ENCODE assay signal across 11 cellular contexts in the genomic region with DNA sequence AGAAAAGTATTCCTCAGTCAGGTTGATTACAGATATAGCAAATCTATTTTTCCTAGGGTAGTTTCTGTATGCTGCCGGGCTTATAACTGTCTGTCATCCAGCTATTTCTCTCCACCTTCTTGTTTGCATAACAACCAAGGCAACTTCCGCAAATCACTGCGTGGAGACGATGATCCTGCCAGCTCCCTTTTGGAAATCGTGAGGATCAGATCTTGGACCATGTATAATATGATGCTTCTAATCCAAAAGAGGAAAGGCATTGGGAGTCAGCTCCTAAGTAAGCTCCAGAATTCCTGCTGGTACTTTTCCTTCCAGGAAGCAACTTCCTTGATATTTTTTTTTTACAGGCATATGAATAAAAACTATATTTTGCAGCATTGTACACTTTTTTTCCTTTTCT. TPM values are rescaled to one million over a fixed set of nuclear protein-coding genes. Genes with fewer than 3 reads are reported as not detected.
A peak's percentile ranks its signal among the peaks of the same experiment; 100 is the strongest.
DNase-seq lines count a peak whose midpoint lies in the region; ATAC-seq and TF ChIP-seq lines count a peak whose summit lies in the region.
"Had no signal": no experiment of that assay in that cellular context is flagged by ENCODE, and none has a peak within 500 bp of the region (broad histone marks: within the 10 kb centered on the region; RNA-seq: fewer than 3 reads in every experiment).

No MANE protein-coding gene starts in this region.

- 14 to 20% methylated on average over 5 of the region's 5 CpGs for WGBS in heart right ventricle, 2 donors
- 10 to 25% (median 17%) methylated on average over 5 of the region's 5 CpGs for WGBS in psoas muscle, 3 donors

- peak overlapping the region; percentile 71 for H3K9ac ChIP-seq in adipocyte (ENCODE audit: low read length)

- TF ChIP-seq CTCF in heart right ventricle (IDR thresholded peaks at IDR 0.05) (no peak), psoas muscle (IDR thresholded peaks at IDR 0.05) (no peak), CD14-positive monocyte (IDR thresholded peaks at IDR 0.05) (no peak)

- H3K4me3 Mint-ChIP-seq in CD14-positive monocyte = no peak overlapping the region
- H3K4me3 Mint-ChIP-seq: activated CD8-positive, alpha-beta memory T cell treated with anti-CD3 and anti-CD28 coated beads, Interleukin-2, amount 10 ng/mL, durations not matched to agents 7 days and 5 days had no signal

- H3K4me3 ChIP-seq in adipocyte (ENCODE audit: low read length) (peak overlapping the region; percentile 81), heart right ventricle (peak overlapping the region in 9 of 10 donors; percentile 14 to 55 (median 48)), psoas muscle (peak overlapping the region; percentile 44)

- intact Hi-C loops in heart right ventricle (cut with DNase I) (loop anchor here in 8 of 10 donors (1.0 to 10.0 kb wide), 9 partner anchors 106 to 249 kb away; no protein-coding TSS in a partner anchor), psoas muscle (cut with DNase I) (loop anchor here (1.0 to 5.0 kb wide), 2 partner anchors 190 to 191 kb away; no protein-coding TSS in a partner anchor), CD14-positive monocyte (cut with micrococcal nuclease) (no loop called here)

- DNase-seq in DMS153 treated with DMSO at 0.1 percent for 48 hours (lab: John Stamatoyannopoulos, UW; ENCODE audit: unreplicated experiment) (peak; percentile 70), adipocyte (ENCODE audit: low read depth) (no peak), heart right ventricle (peak in 1 of 2 donors; percentile 9), psoas muscle (no peak), T-helper 2 cell (no peak), NCI-H226 (no peak), CD14-positive monocyte (ENCODE audit: low spot score) (no peak)
- DNase-seq: activated CD8-positive, alpha-beta memory T cell treated with anti-CD3 and anti-CD28 coated beads, Interleukin-2, amount 10 ng/mL, durations not matched to agents 7 days and 5 days; DMS79 treated with DMSO at 0.1 percent for 48 hours; effector memory CD4-positive, alpha-beta T cell had no signal

- H3K4me1 Mint-ChIP-seq in CD14-positive monocyte = no peaks in the 10 kb centered on the region
- H3K4me1 Mint-ChIP-seq: activated CD8-positive, alpha-beta memory T cell treated with anti-CD3 and anti-CD28 coated beads, Interleukin-2, amount 10 ng/mL, durations not matched to agents 7 days and 5 days had no signal

- H3K27ac ChIP-seq in heart right ventricle = peak overlapping the region in 5 of 10 donors; percentile 14 to 59 (median 33)
- no peak overlapping the region for H3K27ac ChIP-seq in psoas muscle

- no peaks in the 10 kb centered on the region for H3K9me3 ChIP-seq in adipocyte (ENCODE audit: control insufficient read depth, low read length)
- H3K9me3 ChIP-seq in heart right ventricle = no peaks in the 10 kb centered on the region
- no peaks in the 10 kb centered on the region for H3K9me3 ChIP-seq in psoas muscle

- H3K27ac Mint-ChIP-seq in CD14-positive monocyte = no peak overlapping the region
- H3K27ac Mint-ChIP-seq: activated CD8-positive, alpha-beta memory T cell treated with anti-CD3 and anti-CD28 coated beads, Interleukin-2, amount 10 ng/mL, durations not matched to agents 7 days and 5 days had no signal

- H3K36me3 ChIP-seq in adipocyte (ENCODE audit: control insufficient read depth, insufficient read depth, low read length, severe bottlenecking) = peaks cover 2% of the 10 kb centered on the region
- peaks cover 0 to 17% (median 0%) of the 10 kb centered on the region in 9 donors for H3K36me3 ChIP-seq in heart right ventricle
- H3K36me3 ChIP-seq in psoas muscle (ENCODE audit: insufficient read depth in 1 of 2, low read depth in 1 of 2) = no peaks in the 10 kb centered on the region

- no peaks in the 10 kb centered on the region for H3K9me3 Mint-ChIP-seq in CD14-positive monocyte

- H3K4me1 ChIP-seq in adipocyte (ENCODE audit: control insufficient read depth, insufficient read depth, low read length) (peaks cover 19% of the 10 kb centered on the region), heart right ventricle (peaks cover 0 to 7% (median 0%) of the 10 kb centered on the region in 9 donors), psoas muscle (peaks cover 11% of the 10 kb centered on the region)

- peak in 5 of 8 donors; percentile 16 to 55 (median 35) for ATAC-seq in heart right ventricle
- peak in 1 of 4 donors; percentile 37 for ATAC-seq in psoas muscle
- ATAC-seq in GM18511 (IDR thresholded peaks at IDR 0.05; ENCODE audit: unreplicated experiment) = no peak
- ATAC-seq: activated CD8-positive, alpha-beta memory T cell treated with anti-CD3 and anti-CD28 coated beads, Interleukin-2, amount 10 ng/mL, durations not matched to agents 7 days and 5 days had no signal

- no peaks in the 10 kb centered on the region for H3K36me3 Mint-ChIP-seq in CD14-positive monocyte
- H3K36me3 Mint-ChIP-seq: activated CD8-positive, alpha-beta memory T cell treated with anti-CD3 and anti-CD28 coated beads, Interleukin-2, amount 10 ng/mL, durations not matched to agents 7 days and 5 days had no signal

- H3K27me3 ChIP-seq in adipocyte (replicated peaks; ENCODE audit: control insufficient read depth, insufficient read depth, low read length) = no peaks in the 10 kb centered on the region
- peaks cover 0 to 39% (median 4%) of the 10 kb centered on the region in 7 donors for H3K27me3 ChIP-seq in heart right ventricle
- no peaks in the 10 kb centered on the region for H3K27me3 ChIP-seq in psoas muscle (ENCODE audit: insufficient read depth in 3 of 3, low read length in 2 of 3)

- peaks cover 18 to 33% (median 23%) of the 10 kb centered on the region in 3 donors for H3K27me3 Mint-ChIP-seq in CD14-positive monocyte (ENCODE audit: low read depth in 3 of 3)

RNA-seq across cellular contexts. Expression of a gene that starts 0.4 kb away (rescaled TPM):
- 1 to 10 TPM in 8 of 10 donors, under 1 TPM in 2; 0.72 to 7.6 (median 2.0) TPM for total RNA-seq in heart right ventricle
- polyA plus RNA-seq in heart right ventricle = 1 to 10 TPM in 1 of 2 donors, under 1 TPM in 1; 0.80 to 1.2 TPM
- under 1 TPM; 0.13 to 0.69 (median 0.25) TPM for total RNA-seq in psoas muscle
- under 1 TPM; 0.09 to 0.23 (median 0.17) TPM for polyA plus RNA-seq in psoas muscle
- polyA plus RNA-seq in CD14-positive monocyte = not detected
- total RNA-seq: activated CD8-positive, alpha-beta memory T cell treated with anti-CD3 and anti-CD28 coated beads, Interleukin-2, amount 10 ng/mL, durations not matched to agents 7 days and 5 days had no signal

Comparison
In these comparisons a context has a peak if more than half of its experiments do, and no peak if none do; other contexts are left out.
1. intact Hi-C loops: an anchor here in heart right ventricle (1.0 to 10.0 kb wide) and psoas muscle (1.0 to 5.0 kb wide); none called in CD14-positive monocyte.